9 cellular contexts compared by ENCODE assay signal in genomic region chr6:110341671-110342304, GRCh38. TPM values are rescaled to one million over a fixed set of nuclear protein-coding genes. Genes with fewer than 3 reads are reported as not detected.
A peak's percentile ranks its signal among the peaks of the same experiment; 100 is the strongest.
DNase-seq lines count a peak whose midpoint lies in the region; ATAC-seq, FAIRE-seq and TF ChIP-seq lines count a peak whose summit lies in the region.
"Had no signal": no experiment of that assay in that cellular context is flagged by ENCODE, and none has a peak within 500 bp of the region (broad histone marks: within the 10 kb centered on the region; RNA-seq: fewer than 3 reads in every experiment).

No MANE protein-coding gene starts in this region.

- TF ChIP-seq POLR2A in erythroblast (IDR thresholded peaks at IDR 0.05; ENCODE audit: low read length), result no peak

- no peaks in the 10 kb centered on the region for H3K36me3 Mint-ChIP-seq in stimulated activated effector memory CD8-positive, alpha-beta T cell treated with anti-CD3 and anti-CD28 coated beads, Interleukin-12 subunit alpha, Interleukin-12 subunit beta, amount 100 ng/mL, for 72 hours

- intact Hi-C loops in PC-3 (cut with micrococcal nuclease), result no loop called here

- DNase-seq in NCI-H748 (lab: John Stamatoyannopoulos, UW; ENCODE audit: unreplicated experiment) (peak; percentile 26), NCI-H748 treated with DMSO at 0.1 percent for 48 hours (lab: John Stamatoyannopoulos, UW) (no peak), PC-3 (peak; percentile 34), erythroblast (lab: John Stamatoyannopoulos, UW) (peak; percentile 29 to 30), kidney glomerular epithelial cell (lab: John Stamatoyannopoulos, UW) (no peak), HTR-8/SVneo (ENCODE audit: insufficient read length, low spot score) (no peak)
- DNase-seq in stimulated activated effector memory CD8-positive, alpha-beta T cell treated with anti-CD3 and anti-CD28 coated beads, Interleukin-12 subunit alpha, Interleukin-12 subunit beta, amount 100 ng/mL, for 72 hours (ENCODE audit: low spot score in 2 of 2), result no peak

- no peaks in the 10 kb centered on the region for H3K4me1 ChIP-seq in PC-3 (ENCODE audit: insufficient read depth, low read length)

- ATAC-seq in PC-3 (peak; percentile 71), GM21381 (IDR thresholded peaks at IDR 0.05; ENCODE audit: unreplicated experiment) (no peak)
- peak; percentile 21 for ATAC-seq in stimulated activated effector memory CD8-positive, alpha-beta T cell treated with anti-CD3 and anti-CD28 coated beads, Interleukin-12 subunit alpha, Interleukin-12 subunit beta, amount 100 ng/mL, for 72 hours

- H3K27ac ChIP-seq in PC-3 (ENCODE audit: low read length), result no peak overlapping the region
- H3K27ac ChIP-seq: SK-N-MC had no signal

- no peaks in the 10 kb centered on the region for H3K4me1 Mint-ChIP-seq in stimulated activated effector memory CD8-positive, alpha-beta T cell treated with anti-CD3 and anti-CD28 coated beads, Interleukin-12 subunit alpha, Interleukin-12 subunit beta, amount 100 ng/mL, for 72 hours

- peak; percentile 54 for TF ChIP-seq CTCF in PC-3 (conservative IDR thresholded peaks at IDR 0.05; ENCODE audit: low read depth, low read length)

- no peaks in the 10 kb centered on the region for H3K9me3 ChIP-seq in PC-3 (ENCODE audit: low read length)

- no peaks in the 10 kb centered on the region for H3K27me3 ChIP-seq in PC-3 (ENCODE audit: low read length)

- H3K9me3 Mint-ChIP-seq in stimulated activated effector memory CD8-positive, alpha-beta T cell treated with anti-CD3 and anti-CD28 coated beads, Interleukin-12 subunit alpha, Interleukin-12 subunit beta, amount 100 ng/mL, for 72 hours, result no peaks in the 10 kb centered on the region

- no peak overlapping the region for H3K4me3 ChIP-seq in PC-3 (ENCODE audit: low read length)
- H3K4me3 ChIP-seq: SK-N-MC had no signal

- FAIRE-seq in HTR-8/SVneo (lab: Jason Lieb, UNC), result no peak

- H3K79me2 ChIP-seq in PC-3 (ENCODE audit: low read length), result no peaks in the 10 kb centered on the region

- no TSS peak for BruUV-seq in PC-3 (replicated peaks; lab: Mats Ljungman, UMichigan)

- H3K4me3 Mint-ChIP-seq in stimulated activated effector memory CD8-positive, alpha-beta T cell treated with anti-CD3 and anti-CD28 coated beads, Interleukin-12 subunit alpha, Interleukin-12 subunit beta, amount 100 ng/mL, for 72 hours, result no peak overlapping the region

- CTCF ChIA-PET in PC-3 (lab: Charles Lee), result no interaction called here

- no peaks in the 10 kb centered on the region for H3K36me3 ChIP-seq in PC-3 (ENCODE audit: low read depth, low read length)

- no peaks in the 10 kb centered on the region for H3K9me2 ChIP-seq in PC-3 (replicated peaks; ENCODE audit: low read length)

- no peaks in the 10 kb centered on the region for H4K20me1 ChIP-seq in PC-3 (ENCODE audit: low read length)

- no peak overlapping the region for H3K9ac ChIP-seq in PC-3 (ENCODE audit: low read length)

- H2AFZ ChIP-seq in PC-3 (ENCODE audit: low read length), result no peak overlapping the region

- H3F3A ChIP-seq in PC-3 (ENCODE audit: low read length, unreplicated experiment), result no peaks in the 10 kb centered on the region

- POLR2A ChIA-PET in PC-3 (lab: Charles Lee; ENCODE audit: unreplicated experiment), result interaction anchor here (0.7 kb wide), 1 partner anchor 24 kb away, joined by 3 read pairs; no protein-coding TSS in a partner anchor

- H3K4me2 ChIP-seq in PC-3 (ENCODE audit: low read length), result no peak overlapping the region

- no peak overlapping the region for H3K27ac Mint-ChIP-seq in stimulated activated effector memory CD8-positive, alpha-beta T cell treated with anti-CD3 and anti-CD28 coated beads, Interleukin-12 subunit alpha, Interleukin-12 subunit beta, amount 100 ng/mL, for 72 hours

RNA-seq across cellular contexts. Expression of gene METTL24, which starts 16.4 kb away (rescaled TPM):
- not detected in 2 replicates for total RNA-seq in PC-3 (2014; rRNA removed)

Comparison
In these comparisons a context has a peak if more than half of its experiments do, and no peak if none do; other contexts are left out.
1. DNase-seq: peak in NCI-H748 (single experiment), PC-3 (single experiment) and erythroblast (2 of 2); none in NCI-H748 treated with DMSO at 0.1 percent for 48 hours (single experiment), stimulated activated effector memory CD8-positive, alpha-beta T cell treated with anti-CD3 and anti-CD28 coated beads, Interleukin-12 subunit alpha, Interleukin-12 subunit beta, amount 100 ng/mL, for 72 hours (0 of 2), kidney glomerular epithelial cell (single experiment) and HTR-8/SVneo (single experiment).